Comparison of ENCODE assay signal across 8 cellular contexts in genomic region chr2:231925303-231926179, GRCh38. TPM values are rescaled to one million over a fixed set of nuclear protein-coding genes. Genes with fewer than 3 reads are reported as not detected.
DNase-seq lines count a peak whose midpoint lies in the region; ATAC-seq and TF ChIP-seq lines count a peak whose summit lies in the region.

No MANE protein-coding gene starts in this region.

- peaks cover 41% of the 10 kb centered on the region for H3K27me3 ChIP-seq in BLaER1

- H3K9me3 ChIP-seq in BLaER1, result no peaks in the 10 kb centered on the region

- H3K4me2 ChIP-seq in BLaER1, result peak overlapping the region; percentile 100

- H3K4me3 ChIP-seq in BLaER1 (peak overlapping the region; percentile 82), coronary artery (peak overlapping the region; percentile 70)

- peak overlapping the region; percentile 79 for H3K9ac ChIP-seq in BLaER1

- peaks cover 38% of the 10 kb centered on the region for H4K20me1 ChIP-seq in BLaER1

- intact Hi-C loops in left colon (cut with DNase I, micrococcal nuclease), result loop anchor here (5.0 to 10.0 kb wide), 3 partner anchors 399 to 509 kb away; no protein-coding TSS in a partner anchor

- peaks cover 71% of the 10 kb centered on the region for H3K4me1 ChIP-seq in BLaER1

- DNase-seq in NCI-H2227 (lab: John Stamatoyannopoulos, UW; ENCODE audit: unreplicated experiment), result peak; percentile 89
- DNase-seq in activated CD4-positive, alpha-beta T cell treated with anti-CD3 and anti-CD28 coated beads for 48 hours, result peak; percentile 79
- peak; percentile 82 for DNase-seq in coronary artery (ENCODE audit: low spot score)
- DNase-seq in left colon, result peak; percentile 69 to 87
- peak; percentile 39 to 50 for DNase-seq in stimulated activated CD4-positive, alpha-beta T cell treated with anti-CD3 and anti-CD28 coated beads, Interleukin-15, amount 100 ng/mL, for 48 hours (ENCODE audit: low read depth in 2 of 2)
- DNase-seq in NK-92 treated with Interleukin-12 subunit alpha and Interleukin-12 subunit beta, amount 100 ng/mL, for 24 hours (lab: John Stamatoyannopoulos, UW), result no peak

- H3K27ac ChIP-seq in BLaER1 (peak overlapping the region; percentile 69), coronary artery (no peak overlapping the region)

- TF ChIP-seq CTCF in coronary artery (IDR thresholded peaks at IDR 0.05), result peak; percentile 82

- H3K36me3 ChIP-seq in BLaER1, result peaks cover 30% of the 10 kb centered on the region; the same call in 1 of the 2 replicates

- ATAC-seq in GM21529 (IDR thresholded peaks at IDR 0.05; ENCODE audit: unreplicated experiment), result peak; percentile 56
- ATAC-seq in left colon, result peak; percentile 95

RNA-seq across cellular contexts. Expression of gene NPPC, which starts 0.7 kb away (rescaled TPM):
- not detected for total RNA-seq in left colon

RNA-seq across cellular contexts. Expression of gene DIS3L2, which starts 36.0 kb away (rescaled TPM):
- 10 to 100 TPM; 33.5 to 35.5 TPM for total RNA-seq in left colon
